27 cellular contexts compared by ENCODE assay signal in the genomic region with DNA sequence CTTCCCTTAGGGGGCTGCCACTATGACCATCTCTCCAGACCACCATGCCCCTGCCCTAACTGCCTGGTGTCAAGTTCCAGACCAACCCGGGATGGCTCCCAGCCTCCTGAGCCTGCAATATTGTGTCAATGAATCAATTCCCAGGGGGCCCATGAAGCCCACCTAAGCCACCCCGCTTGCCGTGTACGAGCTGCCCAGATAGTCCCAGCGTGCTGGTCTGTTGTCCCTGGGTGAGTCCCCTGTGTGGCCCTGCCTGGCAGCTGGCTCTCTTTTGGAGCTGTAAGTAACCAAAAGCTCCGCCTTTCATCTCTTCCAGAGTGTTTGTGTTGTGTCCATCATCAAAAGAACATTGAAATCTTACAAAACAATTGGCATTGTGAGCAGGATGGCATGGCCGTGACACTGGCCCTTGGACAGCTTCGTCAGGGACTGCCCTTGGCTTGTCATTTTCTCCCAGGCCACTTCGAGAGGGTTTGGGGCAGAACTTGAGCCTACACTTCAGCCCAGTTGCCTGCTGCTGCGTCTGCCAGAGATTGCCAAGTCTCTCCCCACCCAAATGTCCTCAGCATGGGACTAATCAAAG. TPM values are rescaled to one million over a fixed set of nuclear protein-coding genes. Genes with fewer than 3 reads are reported as not detected.
DNase-seq lines count a peak whose midpoint lies in the region; TF ChIP-seq lines count a peak whose summit lies in the region.
"Had no signal": no experiment of that assay in that cellular context is flagged by ENCODE, and none has a peak within 500 bp of the region (broad histone marks: within the 10 kb centered on the region; RNA-seq: fewer than 3 reads in every experiment).

No MANE protein-coding gene starts in this region.

- H3K9me3 ChIP-seq in KOPT-K1 (ENCODE audit: insufficient read depth, low read length, poor library complexity, severe bottlenecking) (no peaks in the 10 kb centered on the region), prostate gland (no peaks in the 10 kb centered on the region)

- H3K27me3 ChIP-seq in layer of hippocampus (ENCODE audit: control insufficient read depth, insufficient read depth, low read length) (no peaks in the 10 kb centered on the region), prostate gland (replicated peaks; ENCODE audit: insufficient read depth) (no peaks in the 10 kb centered on the region)

- H3K36me3 ChIP-seq in KOPT-K1 (ENCODE audit: insufficient read depth, low read length) (no peaks in the 10 kb centered on the region), prostate gland (no peaks in the 10 kb centered on the region)

- H3K4me3 ChIP-seq in prostate gland, result no peak overlapping the region
- H3K4me3 ChIP-seq: GM23338, SK-N-MC had no signal

- TF ChIP-seq CTCF in prostate gland (IDR thresholded peaks at IDR 0.05), result no peak

- WGBS in prostate gland, result 72% methylated on average over 10 of the region's 10 CpGs

- intact Hi-C loops in prostate gland (cut with DNase I), result no loop called here

- DNase-seq in substantia nigra (lab: John Stamatoyannopoulos, UW), result peak in 5 of 49 donors; percentile 26 to 51 (median 29)
- no peak for DNase-seq in UCSD-AML1 (lab: John Stamatoyannopoulos, UW; ENCODE audit: unreplicated experiment)
- no peak for DNase-seq in prostate gland (ENCODE audit: low spot score)
- DNase-seq in GM03348 (ENCODE audit: low spot score), result no peak
- DNase-seq in NCI-H2171 treated with DMSO at 0.1 percent for 48 hours (lab: John Stamatoyannopoulos, UW), result no peak
- DNase-seq: AML-193; Calu3; CD8-positive, alpha-beta memory T cell; DMS153; HCEC 1CT; NCI-H1092 treated with DMSO at 0.1 percent for 48 hours; NCI-H146; NCI-H2029; NCI-H226; NCI-H510A treated with DMSO at 0.1 percent for 48 hours; NCI-H748 treated with DMSO at 0.1 percent for 48 hours; PC-3; SHP77 had no signal

- peak overlapping the region; percentile 62 for H3K27ac ChIP-seq in KOPT-K1 (ENCODE audit: low read depth, low read length, poor library complexity, severe bottlenecking)
- H3K27ac ChIP-seq in angular gyrus (ENCODE audit: low read depth, low read length), result peak overlapping the region; percentile 46
- peak overlapping the region; percentile 81 for H3K27ac ChIP-seq in layer of hippocampus (ENCODE audit: low read depth, low read length)
- peak overlapping the region; percentile 90 for H3K27ac ChIP-seq in substantia nigra (ENCODE audit: low read depth, low read length, poor library complexity, severe bottlenecking)
- H3K27ac ChIP-seq in prostate gland, result no peak overlapping the region
- H3K27ac ChIP-seq: SK-N-MC had no signal

- no peak for TF ChIP-seq POLR2A in prostate gland (IDR thresholded peaks at IDR 0.05)

- no peaks in the 10 kb centered on the region for H3K4me1 ChIP-seq in prostate gland (replicated peaks)

RNA-seq across cellular contexts. Expression of gene MAL, which starts 11.3 kb away (rescaled TPM):
- total RNA-seq in prostate gland, result 1 to 10 TPM; 3.1 to 8.0 TPM
- total RNA-seq: A172, Calu3, G401, LHCN-M2, RPMI7951 had no signal

Comparison
In these comparisons a context has a peak if more than half of its experiments do, and no peak if none do; other contexts are left out.
1. H3K27ac ChIP-seq: peak in KOPT-K1 (single experiment), angular gyrus (single experiment), layer of hippocampus (single experiment) and substantia nigra (single experiment); none in prostate gland (0 of 2).